20 cellular contexts compared by ENCODE assay signal in genomic region chr6:141401851-141402250, GRCh38.
DNase-seq lines count a peak whose midpoint lies in the region; ATAC-seq and TF ChIP-seq lines count a peak whose summit lies in the region.
"Had no signal": no experiment of that assay in that cellular context is flagged by ENCODE, and none has a peak within 500 bp of the region (broad histone marks: within the 10 kb centered on the region; RNA-seq: fewer than 3 reads in every experiment).

No MANE protein-coding gene starts in this region.

- H4K20me1 ChIP-seq in MM.1S (ENCODE audit: insufficient read depth, low read length) = no peaks in the 10 kb centered on the region

- no peaks in the 10 kb centered on the region for H3K79me2 ChIP-seq in MM.1S (ENCODE audit: low read length)

- H3K4me1 ChIP-seq in MM.1S (ENCODE audit: low read length) = no peaks in the 10 kb centered on the region

- H3K9me3 ChIP-seq in MM.1S (replicated peaks; ENCODE audit: insufficient read depth, low read length) = no peaks in the 10 kb centered on the region

- no peaks in the 10 kb centered on the region for H3F3A ChIP-seq in MM.1S (ENCODE audit: insufficient read depth, low read length)

- no peaks in the 10 kb centered on the region for H3K36me3 ChIP-seq in MM.1S (replicated peaks; ENCODE audit: insufficient read depth, low read length)

- no peak overlapping the region for H3K9ac ChIP-seq in MM.1S (ENCODE audit: low read length)

- TF ChIP-seq CTCF in LNCaP clone FGC (IDR thresholded peaks at IDR 0.05; ENCODE audit: control insufficient read depth, extremely low read depth, insufficient read depth) (no peak), coronary artery (IDR thresholded peaks at IDR 0.05) (no peak), MM.1S (IDR thresholded peaks at IDR 0.05; ENCODE audit: low read length) (no peak)

- H3K4me3 ChIP-seq in LNCaP clone FGC (ENCODE audit: low read depth, low read length) = no peak overlapping the region
- no peak overlapping the region for H3K4me3 ChIP-seq in coronary artery
- H3K4me3 ChIP-seq in MM.1S (ENCODE audit: low read length) = no peak overlapping the region
- H3K4me3 ChIP-seq: SK-N-MC had no signal

- no peak for ATAC-seq in HG03196 (IDR thresholded peaks at IDR 0.05; ENCODE audit: unreplicated experiment)
- ATAC-seq: activated CD8-positive, alpha-beta T cell treated with anti-CD3 and anti-CD28 coated beads, Interleukin-2, amount 10 ng/mL, durations not matched to agents 7 days and 5 days; HCT116 had no signal

- DNase-seq in LNCaP clone FGC (ENCODE audit: low read depth) (peak; percentile 10), NCI-H1105 treated with DMSO at 0.1 percent for 48 hours (lab: John Stamatoyannopoulos, UW) (peak; percentile 18), coronary artery (ENCODE audit: low spot score) (no peak), putamen (ENCODE audit: low spot score) (peak; percentile 49), T1000 (lab: John Stamatoyannopoulos, UW) (no peak), glomerular visceral epithelial cell (ENCODE audit: extremely low spot score) (no peak), MM.1S (no peak)
- DNase-seq: activated CD4-positive, alpha-beta T cell treated with anti-CD3 and anti-CD28 coated beads for 1 hour; activated CD8-positive, alpha-beta T cell treated with anti-CD3 and anti-CD28 coated beads, Interleukin-2, amount 10 ng/mL, durations not matched to agents 7 days and 5 days; aorta; central memory CD4-positive, alpha-beta T cell; mammary epithelial cell; NCI-H1436 treated with DMSO at 0.1 percent for 48 hours; NCI-H2171; NCI-H526; RPMI8226; stimulated activated naive CD4-positive, alpha-beta T cell treated with Interleukin-2 at 50 U/mL for 16 hours had no signal

- no peak overlapping the region for H2AFZ ChIP-seq in MM.1S (ENCODE audit: low read length)

- H3K4me2 ChIP-seq in MM.1S (ENCODE audit: low read depth, low read length) = no peak overlapping the region

- H3K27me3 ChIP-seq in MM.1S (replicated peaks; ENCODE audit: insufficient read depth, low read length) = no peaks in the 10 kb centered on the region

- H3K9me2 ChIP-seq in MM.1S (replicated peaks; ENCODE audit: insufficient read depth, low read length) = no peaks in the 10 kb centered on the region

- H3K27ac ChIP-seq in coronary artery (peak overlapping the region; percentile 13 to 43), MM.1S (ENCODE audit: low read length) (no peak overlapping the region)
- H3K27ac ChIP-seq: SK-N-MC had no signal

Comparison
In these comparisons a context has a peak if more than half of its experiments do, and no peak if none do; other contexts are left out.
1. DNase-seq: peak in LNCaP clone FGC (single experiment), NCI-H1105 treated with DMSO at 0.1 percent for 48 hours (single experiment) and putamen (single experiment); none in coronary artery (single experiment), T1000 (single experiment), glomerular visceral epithelial cell (single experiment) and MM.1S (single experiment).